1 cellular context compared by ENCODE assay signal in the genomic region with DNA sequence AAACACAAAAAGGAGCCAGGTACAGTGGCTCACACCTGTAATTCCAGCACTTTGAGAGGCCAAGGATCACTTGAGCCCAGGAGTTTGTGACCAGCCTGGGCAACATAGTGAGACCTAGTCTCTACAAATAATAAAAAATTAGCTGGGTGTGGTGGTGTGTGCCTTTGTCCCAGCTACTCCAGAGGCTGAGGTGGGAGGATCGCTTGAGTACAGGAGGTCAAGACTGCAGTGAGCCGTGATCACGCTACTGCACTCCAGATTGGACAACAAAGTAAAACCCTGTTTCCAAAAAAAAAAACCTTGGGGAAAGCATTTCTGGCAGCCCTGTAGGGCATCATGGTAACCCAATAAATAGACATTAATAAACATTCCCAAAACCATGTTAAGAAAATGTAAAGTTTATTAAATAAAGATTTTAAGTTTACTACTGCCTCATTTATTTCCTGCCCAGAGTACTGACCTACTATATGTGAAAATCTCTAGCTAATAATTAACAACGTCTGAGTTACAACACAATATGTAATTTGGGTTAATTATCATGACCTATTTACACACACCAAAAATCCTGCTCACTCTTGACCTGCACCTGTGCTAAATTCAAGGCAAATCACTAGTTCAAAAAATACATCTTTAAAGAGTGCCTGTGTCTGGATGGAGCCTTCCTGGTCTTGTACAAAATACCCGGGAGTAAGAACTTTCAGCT.
TF ChIP-seq lines count a peak whose summit lies in the region.

No MANE protein-coding gene starts in this region.

TF ChIP-seq in IMR-90, 13 proteins besides CTCF, POLR2A, EP300 and RAD21:
- TF ChIP-seq SMC3 (IDR thresholded peaks at IDR 0.05; ENCODE audit: low read depth, low read length) (no peak), RFX5 (IDR thresholded peaks at IDR 0.05; ENCODE audit: low read depth, low read length) (no peak), RCOR1 (IDR thresholded peaks at IDR 0.05; ENCODE audit: insufficient replicate concordance, low read length) (no peak)
